20 cellular contexts compared by ENCODE assay signal in the genomic region with DNA sequence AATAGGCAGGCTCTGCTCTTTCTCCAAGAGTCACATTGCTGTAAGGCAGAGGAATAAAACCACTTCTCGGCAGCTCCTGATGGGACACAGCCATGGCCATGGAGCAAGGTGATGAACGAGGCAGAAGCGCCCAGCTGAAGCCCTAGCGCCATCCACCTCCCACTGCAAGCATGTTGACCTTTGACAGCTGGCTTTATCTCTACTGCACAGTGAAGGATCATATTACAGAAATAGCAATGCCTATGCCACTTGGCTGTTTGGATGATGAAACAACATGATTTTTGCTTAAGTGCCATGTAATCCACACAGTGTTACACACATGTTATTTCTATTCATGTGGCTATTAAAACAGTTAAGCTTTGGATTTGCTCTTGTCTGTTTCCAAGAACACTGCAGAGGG.
DNase-seq lines count a peak whose midpoint lies in the region; ATAC-seq and TF ChIP-seq lines count a peak whose summit lies in the region.
"Had no signal": no experiment of that assay in that cellular context is flagged by ENCODE, and none has a peak within 500 bp of the region (broad histone marks: within the 10 kb centered on the region; RNA-seq: fewer than 3 reads in every experiment).

No MANE protein-coding gene starts in this region.

- H3K4me1 Mint-ChIP-seq in stimulated activated naive B cell treated with anti-CD40 and anti-IgM and Interleukin-4, amounts not matched to agents 10 μg/mL and 1 μg/mL and 100 μg/mL, for 72 hours, result peaks cover 3 to 4% of the 10 kb centered on the region in 2 donors
- H3K4me1 Mint-ChIP-seq: naive thymus-derived CD4-positive, alpha-beta T cell had no signal

- no peak overlapping the region for H3K4me3 Mint-ChIP-seq in stimulated activated naive B cell treated with anti-CD40 and anti-IgM and Interleukin-4, amounts not matched to agents 10 μg/mL and 1 μg/mL and 100 μg/mL, for 72 hours
- H3K4me3 Mint-ChIP-seq: naive thymus-derived CD4-positive, alpha-beta T cell had no signal

- peaks cover 0 to 5% of the 10 kb centered on the region in 2 donors for H3K36me3 Mint-ChIP-seq in stimulated activated naive B cell treated with anti-CD40 and anti-IgM and Interleukin-4, amounts not matched to agents 10 μg/mL and 1 μg/mL and 100 μg/mL, for 72 hours

- no peak overlapping the region for H3K27ac Mint-ChIP-seq in stimulated activated naive B cell treated with anti-CD40 and anti-IgM and Interleukin-4, amounts not matched to agents 10 μg/mL and 1 μg/mL and 100 μg/mL, for 72 hours
- H3K27ac Mint-ChIP-seq: naive thymus-derived CD4-positive, alpha-beta T cell had no signal

- intact Hi-C loops in left ventricle myocardium superior (cut with micrococcal nuclease), result no loop called here

- peaks cover 16 to 21% of the 10 kb centered on the region in 2 donors for H3K9me3 Mint-ChIP-seq in stimulated activated naive B cell treated with anti-CD40 and anti-IgM and Interleukin-4, amounts not matched to agents 10 μg/mL and 1 μg/mL and 100 μg/mL, for 72 hours

- peak; percentile 38 for ATAC-seq in left ventricle myocardium superior
- ATAC-seq in stimulated activated naive B cell treated with anti-CD40 and anti-IgM and Interleukin-4, amounts not matched to agents 10 μg/mL and 1 μg/mL and 100 μg/mL, for 72 hours (replicated peaks), result no peak
- ATAC-seq in GM19452 (IDR thresholded peaks at IDR 0.05; ENCODE audit: unreplicated experiment), result no peak
- ATAC-seq: naive thymus-derived CD4-positive, alpha-beta T cell had no signal

- no peak for TF ChIP-seq CTCF in GM20000 (IDR thresholded peaks at IDR 0.05; ENCODE audit: extremely low read depth, missing control alignments)

- peak; percentile 95 for DNase-seq in DMS53 treated with DMSO at 0.1 percent for 48 hours (lab: John Stamatoyannopoulos, UW; ENCODE audit: unreplicated experiment)
- peak; percentile 36 for DNase-seq in HuH-7.5 (ENCODE audit: low spot score)
- peak; percentile 70 for DNase-seq in SK-N-DZ (ENCODE audit: low spot score)
- no peak for DNase-seq in left ventricle myocardium superior
- DNase-seq in GM20000 (ENCODE audit: low spot score), result no peak
- DNase-seq in stimulated activated naive B cell treated with anti-CD40 and anti-IgM and Interleukin-4, amounts not matched to agents 10 μg/mL and 1 μg/mL and 100 μg/mL, for 72 hours, result no peak
- DNase-seq: AML-193; caudate nucleus; effector CD8-positive, alpha-beta T cell; GDM1; HCEC 1CT; heart left ventricle; Karpas-422; mammary epithelial cell; naive thymus-derived CD4-positive, alpha-beta T cell; NCI-H1436; NCI-H82; Peyer's patch; stimulated activated CD8-positive, alpha-beta memory T cell treated with anti-CD3 and anti-CD28 coated beads, Interleukin-4, amount 100 ng/mL, for 48 hours had no signal

- H3K27me3 Mint-ChIP-seq in stimulated activated naive B cell treated with anti-CD40 and anti-IgM and Interleukin-4, amounts not matched to agents 10 μg/mL and 1 μg/mL and 100 μg/mL, for 72 hours, result no peaks in the 10 kb centered on the region

Comparison
In these comparisons a context has a peak if more than half of its experiments do, and no peak if none do; other contexts are left out.
1. DNase-seq: peak in DMS53 treated with DMSO at 0.1 percent for 48 hours (single experiment), HuH-7.5 (single experiment) and SK-N-DZ (single experiment); none in left ventricle myocardium superior (single experiment), GM20000 (single experiment) and stimulated activated naive B cell treated with anti-CD40 and anti-IgM and Interleukin-4, amounts not matched to agents 10 μg/mL and 1 μg/mL and 100 μg/mL, for 72 hours (single experiment).